In the genomic region with DNA sequence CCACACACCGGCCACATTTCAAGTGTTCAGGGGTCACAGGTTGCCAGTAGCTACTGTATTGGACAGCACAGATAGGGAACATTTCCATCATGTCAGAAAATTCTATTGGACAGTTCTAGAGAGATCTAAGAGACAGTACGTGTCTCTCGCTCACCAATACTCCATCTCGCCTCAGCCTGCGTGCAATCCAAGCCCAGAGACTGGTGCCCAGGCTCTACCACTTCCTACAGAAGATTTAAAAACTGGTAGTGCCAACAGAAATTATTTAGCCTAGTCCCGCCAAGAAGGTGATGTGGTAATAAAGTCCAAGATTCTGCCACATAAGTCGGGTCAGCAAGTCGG, we compare ENCODE assay signal across 8 cellular contexts. TPM values are rescaled to one million over a fixed set of nuclear protein-coding genes. Genes with fewer than 3 reads are reported as not detected.
DNase-seq lines count a peak whose midpoint lies in the region; ATAC-seq lines count a peak whose summit lies in the region.

No MANE protein-coding gene starts in this region.

- H3K9ac ChIP-seq in skeletal muscle tissue (ENCODE audit: low read depth in 1 of 3, low read length in 3 of 3), result peak overlapping the region; percentile 65 to 73 (median 71)

- H3K27ac ChIP-seq in skeletal muscle tissue (ENCODE audit: low read depth, low read length), result peak overlapping the region; percentile 39

- ATAC-seq in GM19043 (IDR thresholded peaks at IDR 0.05; ENCODE audit: low read depth, unreplicated experiment), result peak; percentile 20
- peak; percentile 24 for ATAC-seq in HG02938 (IDR thresholded peaks at IDR 0.05; ENCODE audit: unreplicated experiment)
- peak; percentile 9 for ATAC-seq in T-helper 17 cell
- ATAC-seq in left cardiac atrium, result peak; percentile 32 to 58

- H3K4me3 Mint-ChIP-seq in T-helper 17 cell, result peak overlapping the region; percentile 98

- peaks cover 25% of the 10 kb centered on the region for H3K4me1 Mint-ChIP-seq in T-helper 17 cell

- H3K36me3 ChIP-seq in skeletal muscle tissue (ENCODE audit: control insufficient read depth in 3 of 3, insufficient read depth in 3 of 3, low read length in 3 of 3), result no peaks in the 10 kb centered on the region

- H3K4me1 ChIP-seq in skeletal muscle tissue (ENCODE audit: control insufficient read depth in 3 of 3, insufficient read depth in 3 of 3, low read length in 3 of 3), result peaks cover 0 to 9% (median 3%) of the 10 kb centered on the region in 3 donors

- H3K27ac Mint-ChIP-seq in T-helper 17 cell, result peak overlapping the region; percentile 96

- no peaks in the 10 kb centered on the region for H3K36me3 Mint-ChIP-seq in T-helper 17 cell (ENCODE audit: low read depth)

- intact Hi-C loops in left cardiac atrium (cut with DNase I), result loop anchor here in 1 of 2 donors (10.0 kb wide), 1 partner anchor 70 kb away; a partner anchor contains a TSS

- H3K9me3 ChIP-seq in T-helper 17 cell (ENCODE audit: control insufficient read depth, low read length, poor library complexity, severe bottlenecking) (no peaks in the 10 kb centered on the region), skeletal muscle tissue (ENCODE audit: control insufficient read depth in 3 of 3, low read length in 3 of 3) (no peaks in the 10 kb centered on the region)

- no peaks in the 10 kb centered on the region for H3K27me3 Mint-ChIP-seq in T-helper 17 cell

- H3K27me3 ChIP-seq in skeletal muscle tissue (ENCODE audit: control insufficient read depth in 3 of 3, insufficient read depth in 3 of 3, low read length in 3 of 3), result peaks cover 0 to 3% (median 0%) of the 10 kb centered on the region in 3 donors

- H3K4me3 ChIP-seq in skeletal muscle tissue (ENCODE audit: low read length in 3 of 3), result peak overlapping the region; percentile 74 to 98 (median 82)

- DNase-seq in T-helper 17 cell (no peak), left cardiac atrium (no peak), activated gamma-delta T cell (lab: John Stamatoyannopoulos, UW) (no peak), SKM-1 (lab: John Stamatoyannopoulos, UW; ENCODE audit: unreplicated experiment) (no peak), medulla oblongata (ENCODE audit: extremely low spot score) (no peak)

RNA-seq across cellular contexts. Expression of a gene that starts 0.4 kb away (rescaled TPM):
- 10 to 100 TPM; 52.4 to 57.4 TPM for total RNA-seq in T-helper 17 cell
- total RNA-seq in left cardiac atrium, result 10 to 100 TPM; 37.3 to 52.6 TPM
- total RNA-seq in skeletal muscle tissue, result 37.6 TPM
